In genomic region chr3:152970851-152971250, GRCh38 we compare ENCODE assay signal across 1 cellular context.
TF ChIP-seq lines count a peak whose summit lies in the region.

No MANE protein-coding gene starts in this region.

TF ChIP-seq in GM23338, 12 proteins besides CTCF, POLR2A, EP300 and RAD21 (continued from another document):
- TF ChIP-seq ZNF462 (CRISPR knock-in tag; IDR thresholded peaks at IDR 0.05), result no peak
TF ChIP-seq in GM23338: peak in this region for 0.
